In the genomic region with DNA sequence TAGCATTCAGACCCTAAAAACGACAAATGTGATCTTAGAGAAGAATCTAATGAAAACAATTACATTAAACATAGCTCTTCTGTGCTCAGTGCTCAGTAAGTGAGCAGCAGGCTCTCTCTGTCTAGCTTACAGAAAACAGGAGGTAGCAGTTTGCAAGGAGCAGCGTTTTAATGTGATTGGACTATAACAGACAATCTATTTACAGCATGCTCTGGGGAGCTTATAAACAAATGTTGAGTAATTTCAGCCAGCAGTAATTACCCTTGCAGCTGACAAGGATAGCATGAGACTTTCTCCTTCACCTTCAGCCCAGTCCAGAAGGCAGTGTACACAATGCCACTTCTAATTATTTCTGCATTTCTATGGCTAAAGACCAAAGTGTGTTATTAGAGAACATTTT, we compare ENCODE assay signal across 16 cellular contexts.
DNase-seq lines count a peak whose midpoint lies in the region; ATAC-seq and TF ChIP-seq lines count a peak whose summit lies in the region.
"Had no signal": no experiment of that assay in that cellular context is flagged by ENCODE, and none has a peak within 500 bp of the region (broad histone marks: within the 10 kb centered on the region; RNA-seq: fewer than 3 reads in every experiment).

No MANE protein-coding gene starts in this region.

- H3K27me3 Mint-ChIP-seq in HFFc6 (ENCODE audit: insufficient read depth), result peaks cover 12% of the 10 kb centered on the region
- H3K27me3 Mint-ChIP-seq: activated naive CD8-positive, alpha-beta T cell had no signal

- CTCF ChIA-PET in Panc1 (lab: Charles Lee), result no interaction called here

- H3K4me3 ChIP-seq in Panc1 (ENCODE audit: low read depth in 2 of 2, low read length in 2 of 2), result no peak overlapping the region
- no peak overlapping the region for H3K4me3 ChIP-seq in tibial artery
- H3K4me3 ChIP-seq: SK-N-MC, vagina had no signal

- no peaks in the 10 kb centered on the region for H3K9me3 Mint-ChIP-seq in HFFc6

- H3K36me3 ChIP-seq in Panc1 (ENCODE audit: control insufficient read depth, insufficient read depth, low read length) (no peaks in the 10 kb centered on the region), tibial artery (no peaks in the 10 kb centered on the region)
- H3K36me3 ChIP-seq: vagina had no signal

- DNase-seq in COR-L47 (lab: John Stamatoyannopoulos, UW) (peak; percentile 73), LHCN-M2 (ENCODE audit: low read depth) (peak; percentile 40), Panc1 (ENCODE audit: low read depth, low spot score) (no peak), left ventricle myocardium superior (no peak), HFFc6 (no peak), kidney tubule cell (ENCODE audit: low spot score) (no peak), tibial artery (no peak)
- DNase-seq in activated CD4-positive, CD25-positive, alpha-beta regulatory T cell treated with anti-CD3 and anti-CD28 coated beads, Interleukin-2, amount 50 U/mL, for 72 hours, result no peak
- DNase-seq: activated CD4-positive, CD25-positive, alpha-beta regulatory T cell; cerebellar nuclear complex; DMS79 treated with DMSO at 0.1 percent for 48 hours; MM.1S; posterior cingulate gyrus had no signal

- POLR2A ChIA-PET in Panc1 (lab: Charles Lee), result no interaction called here

- H3K27me3 ChIP-seq in Panc1 (ENCODE audit: control insufficient read depth, insufficient read depth, low read length), result no peaks in the 10 kb centered on the region
- no peaks in the 10 kb centered on the region for H3K27me3 ChIP-seq in tibial artery
- H3K27me3 ChIP-seq: vagina had no signal

- intact Hi-C loops in Panc1 (cut with micrococcal nuclease; ENCODE audit: unreplicated experiment) (no loop called here), left ventricle myocardium superior (cut with micrococcal nuclease) (no loop called here), tibial artery (cut with DNase I; ENCODE audit: low total_unique reads) (no loop called here)

- ATAC-seq in Panc1, result peak; percentile 63; the same call in 1 of the 2 replicates
- ATAC-seq in left ventricle myocardium superior, result peak; percentile 88

- H3K4me1 ChIP-seq in Panc1 (ENCODE audit: control insufficient read depth, insufficient read depth, low read length), result 0 out of 2 replicates have a peak, but pooled peaks cover 8% of the 10 kb centered on the region
- H3K4me1 ChIP-seq in tibial artery, result no peaks in the 10 kb centered on the region

- H3K27ac Mint-ChIP-seq in HFFc6, result no peak overlapping the region
- H3K27ac Mint-ChIP-seq: activated naive CD8-positive, alpha-beta T cell had no signal

- no peaks in the 10 kb centered on the region for H3K9me3 ChIP-seq in Panc1 (ENCODE audit: control insufficient read depth, insufficient read depth, low read depth, low read length)
- H3K9me3 ChIP-seq in tibial artery, result no peaks in the 10 kb centered on the region
- H3K9me3 ChIP-seq: vagina had no signal

- no peak overlapping the region for H3K4me3 Mint-ChIP-seq in HFFc6
- H3K4me3 Mint-ChIP-seq: activated naive CD8-positive, alpha-beta T cell had no signal

- no peaks in the 10 kb centered on the region for H3K4me1 Mint-ChIP-seq in HFFc6 (ENCODE audit: low read depth)

- in situ Hi-C loops in Panc1 (cut with HindIII; ENCODE audit: low pct_unique_long_range_greater_than_20kb, low sequenced_read_pairs), result no loop called here

- TF ChIP-seq CTCF in Panc1 (IDR thresholded peaks at IDR 0.05) (no peak), HFFc6 (IDR thresholded peaks at IDR 0.05) (no peak), tibial artery (IDR thresholded peaks at IDR 0.05) (no peak)

- peak overlapping the region; percentile 36; the same call in 1 of the 2 replicates for H3K27ac ChIP-seq in Panc1 (ENCODE audit: low read length)
- H3K27ac ChIP-seq in tibial artery, result no peak overlapping the region
- H3K27ac ChIP-seq: SK-N-MC, vagina had no signal

- H3K36me3 Mint-ChIP-seq in HFFc6 (ENCODE audit: low read depth), result no peaks in the 10 kb centered on the region
- H3K36me3 Mint-ChIP-seq: activated naive CD8-positive, alpha-beta T cell had no signal

- BruUV-seq in Panc1 (replicated peaks; lab: Mats Ljungman, UMichigan), result no TSS peak

Comparison
In these comparisons a context has a peak if more than half of its experiments do, and no peak if none do; other contexts are left out.
1. DNase-seq: peak in COR-L47 (single experiment) and LHCN-M2 (single experiment); none in Panc1 (single experiment), left ventricle myocardium superior (single experiment), HFFc6 (single experiment), activated CD4-positive, CD25-positive, alpha-beta regulatory T cell treated with anti-CD3 and anti-CD28 coated beads, Interleukin-2, amount 50 U/mL, for 72 hours (single experiment), kidney tubule cell (single experiment) and tibial artery (0 of 2).